16 cellular contexts compared by ENCODE assay signal in the genomic region with DNA sequence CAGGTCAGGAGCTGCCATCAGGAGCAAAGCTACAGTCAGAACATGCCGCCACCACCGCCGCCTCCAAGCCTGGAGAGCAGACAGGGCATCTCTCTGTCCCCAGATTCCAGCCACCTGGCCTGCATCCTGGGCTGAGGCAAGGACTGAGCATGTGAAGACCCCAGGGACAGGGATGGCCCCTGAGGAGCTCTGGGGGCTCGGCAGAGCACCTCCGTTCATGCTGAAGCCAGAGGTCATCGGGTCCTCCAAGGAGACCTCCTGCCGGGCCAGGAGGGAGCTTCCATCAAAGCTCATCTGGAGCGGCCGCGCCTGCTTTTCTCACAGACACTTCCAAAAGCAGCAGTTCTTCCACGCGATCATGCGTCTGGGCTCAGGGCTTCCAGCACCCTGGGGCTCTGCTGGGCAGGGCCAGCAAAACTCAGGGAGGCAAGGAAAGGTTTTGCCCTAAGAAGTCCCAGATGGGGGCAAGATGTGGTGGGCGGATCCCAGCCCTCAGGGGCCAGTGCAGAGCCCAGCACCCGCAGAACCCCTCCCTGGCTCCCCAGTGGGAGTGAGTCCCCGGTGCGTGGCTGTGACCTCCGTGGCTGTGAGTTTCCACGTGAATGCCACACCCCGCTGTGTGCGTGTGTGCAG.
DNase-seq lines count a peak whose midpoint lies in the region; ATAC-seq and TF ChIP-seq lines count a peak whose summit lies in the region.
"Had no signal": no experiment of that assay in that cellular context is flagged by ENCODE, and none has a peak within 500 bp of the region (broad histone marks: within the 10 kb centered on the region; RNA-seq: fewer than 3 reads in every experiment).

No MANE protein-coding gene starts in this region.

- DNase-seq in left ventricle myocardium superior (peak; percentile 14), cardiac septum (ENCODE audit: low spot score) (no peak), chondrocyte (ENCODE audit: low spot score) (peak; percentile 77), neuronal stem cell (ENCODE audit: low spot score) (no peak), cerebellar cortex (ENCODE audit: low spot score) (no peak), foreskin fibroblast (no peak)
- no peak for DNase-seq in activated CD4-positive, alpha-beta T cell treated with anti-CD3 and anti-CD28 coated beads, Interleukin-2, amount 50 U/mL, for 1 hour
- DNase-seq: BE2C; CD8-positive, alpha-beta T cell; COR-L47; DND-41; GDM1; H9 had no signal

- peak overlapping the region; percentile 39 for H2BK5ac ChIP-seq in neuronal stem cell (ENCODE audit: low read length)

- no peaks in the 10 kb centered on the region for H3K9me3 Mint-ChIP-seq in chondrocyte (ENCODE audit: low read depth)
- H3K9me3 Mint-ChIP-seq: CD8-positive, alpha-beta T cell had no signal

- H3K14ac ChIP-seq in neuronal stem cell (ENCODE audit: low read length) = peak overlapping the region; percentile 89

- H4K8ac ChIP-seq in neuronal stem cell (ENCODE audit: low read depth, low read length) = no peak overlapping the region

- H2AK5ac ChIP-seq in neuronal stem cell (ENCODE audit: low read depth, low read length) = no peak overlapping the region

- H3K4me2 ChIP-seq in neuronal stem cell (ENCODE audit: insufficient read depth, low read length, poor library complexity, severe bottlenecking) = no peak overlapping the region
- H3K4me2 ChIP-seq: A549, GM23338 had no signal

- H3K4me3 Mint-ChIP-seq in chondrocyte (ENCODE audit: unreplicated experiment) = no peak overlapping the region
- H3K4me3 Mint-ChIP-seq: CD8-positive, alpha-beta T cell; GM23338; H9 had no signal

- TF ChIP-seq CTCF in chondrocyte (IDR thresholded peaks at IDR 0.05) = no peak
- TF ChIP-seq CTCF in foreskin fibroblast (IDR thresholded peaks at IDR 0.05; ENCODE audit: low read depth, low read length) = no peak

- H3K27me3 Mint-ChIP-seq in chondrocyte (ENCODE audit: low read depth) = no peaks in the 10 kb centered on the region

- no peak overlapping the region for H3K27ac Mint-ChIP-seq in chondrocyte (ENCODE audit: unreplicated experiment)
- H3K27ac Mint-ChIP-seq: CD8-positive, alpha-beta T cell; GM23338 had no signal

- H3K4me3 ChIP-seq in neuronal stem cell (ENCODE audit: low read length in 2 of 2) (no peak overlapping the region), foreskin fibroblast (ENCODE audit: low read depth in 1 of 2, low read length in 2 of 2) (no peak overlapping the region)
- H3K4me3 ChIP-seq: A549, GM23338 had no signal

- H3K9me3 ChIP-seq in neuronal stem cell (replicated peaks in 1 of 2; ENCODE audit: control insufficient read depth in 2 of 2, insufficient read depth in 1 of 2, low read depth in 1 of 2, low read length in 2 of 2) = peaks cover 0 to 4% of the 10 kb centered on the region in 2 donors
- H3K9me3 ChIP-seq: A549, BE2C had no signal

- no peaks in the 10 kb centered on the region for H3K27me3 ChIP-seq in neuronal stem cell (ENCODE audit: control insufficient read depth in 3 of 3, insufficient read depth in 3 of 3, low read depth in 1 of 3, low read length in 3 of 3)
- H3K27me3 ChIP-seq: BE2C had no signal

- no peak overlapping the region for H4K91ac ChIP-seq in neuronal stem cell (ENCODE audit: low read depth, low read length, poor library complexity)

- H3K27ac ChIP-seq in neuronal stem cell (replicated peaks; ENCODE audit: low read length) = no peak overlapping the region
- H3K27ac ChIP-seq: A549, C4-2B had no signal

- ATAC-seq in left ventricle myocardium superior = no peak
- ATAC-seq: A549; CD8-positive, alpha-beta T cell; GM23338 had no signal

- H3K36me3 ChIP-seq in neuronal stem cell (replicated peaks in 1 of 2; ENCODE audit: control insufficient read depth in 2 of 2, insufficient read depth in 2 of 2, low read length in 2 of 2) = peaks cover 0 to 10% of the 10 kb centered on the region in 2 donors
- H3K36me3 ChIP-seq: BE2C had no signal

- intact Hi-C loops in left ventricle myocardium superior (cut with micrococcal nuclease) = no loop called here
- intact Hi-C loops in cardiac septum (cut with DNase I) = no loop called here

- H3K23ac ChIP-seq in neuronal stem cell (ENCODE audit: low read depth, low read length, poor library complexity) = peak overlapping the region; percentile 59

- no peaks in the 10 kb centered on the region for H3K4me1 ChIP-seq in neuronal stem cell (ENCODE audit: control insufficient read depth in 2 of 2, insufficient read depth in 1 of 2, low read depth in 1 of 2, low read length in 2 of 2)
- H3K4me1 ChIP-seq: A549, BE2C had no signal

- H2BK12ac ChIP-seq in neuronal stem cell (ENCODE audit: low read length) = no peak overlapping the region

- peak overlapping the region; percentile 32 for H3K9ac ChIP-seq in neuronal stem cell (ENCODE audit: low read depth, low read length, poor library complexity)

- peaks cover 11% of the 10 kb centered on the region for H3K4me1 Mint-ChIP-seq in chondrocyte (ENCODE audit: low read depth)
- H3K4me1 Mint-ChIP-seq: GM23338, H9 had no signal

- no peak overlapping the region for H3K18ac ChIP-seq in neuronal stem cell (ENCODE audit: low read length)

- no peak overlapping the region for H2BK15ac ChIP-seq in neuronal stem cell (ENCODE audit: low read length)

- H3K79me1 ChIP-seq in neuronal stem cell (ENCODE audit: low read depth, low read length) = peaks cover 7% of the 10 kb centered on the region

- no peak overlapping the region for H2AFZ ChIP-seq in neuronal stem cell (ENCODE audit: low read length)
- H2AFZ ChIP-seq: GM23338 had no signal

- WGBS in neuronal stem cell (ENCODE audit: extremely low coverage in 2 of 2, insufficient read length in 2 of 2, insufficient replicate concordance in 1 of 2), 2 donors = no CpG with 5 or more reads among the region's 21 CpGs

- H3K36me3 Mint-ChIP-seq in chondrocyte (ENCODE audit: low read depth) = no peaks in the 10 kb centered on the region
- H3K36me3 Mint-ChIP-seq: CD8-positive, alpha-beta T cell had no signal

- H3K4ac ChIP-seq in neuronal stem cell (ENCODE audit: low read length) = no peak overlapping the region

- no peak overlapping the region for H2BK120ac ChIP-seq in neuronal stem cell (ENCODE audit: low read depth, low read length)

Comparison
In these comparisons a context has a peak if more than half of its experiments do, and no peak if none do; other contexts are left out.
1. DNase-seq: peak in left ventricle myocardium superior (single experiment) and chondrocyte (single experiment); none in cardiac septum (single experiment), neuronal stem cell (single experiment), cerebellar cortex (single experiment), activated CD4-positive, alpha-beta T cell treated with anti-CD3 and anti-CD28 coated beads, Interleukin-2, amount 50 U/mL, for 1 hour (single experiment) and foreskin fibroblast (0 of 2).